In genomic region chr19:9309974-9310446, GRCh38 we compare ENCODE assay signal across 1 cellular context.
A peak's percentile ranks its signal among the peaks of the same experiment; 100 is the strongest.
TF ChIP-seq lines count a peak whose summit lies in the region.

No MANE protein-coding gene starts in this region.

TF ChIP-seq in K562, 482 proteins besides CTCF, POLR2A, EP300 and RAD21 (continued from another document and continues in another):
- TF ChIP-seq AFF1 (IDR thresholded peaks at IDR 0.05; ENCODE audit: low read depth in 1 of 2, partially characterized antibody in 2 of 2) (no peak), EP400 (IDR thresholded peaks at IDR 0.05) (no peak), PKNOX1 (IDR thresholded peaks at IDR 0.05) (peak; percentile 45; the same call in 1 of the 2 replicates), MCM3 (IDR thresholded peaks at IDR 0.05) (no peak), GABPB1 (CRISPR knock-in tag; IDR thresholded peaks at IDR 0.05) (0 out of 2 replicates have a peak, but pooled peaks have one; percentile 9), CBX8 (IDR thresholded peaks at IDR 0.05; ENCODE audit: borderline replicate concordance, extremely low read depth, low read depth, low read length, poor library complexity, severe bottlenecking) (no peak), ZNF354B (CRISPR knock-in tag; IDR thresholded peaks at IDR 0.05) (no peak), IRF1 (CRISPR knock-in tag; IDR thresholded peaks at IDR 0.05; ENCODE audit: borderline replicate concordance) (no peak), TAF9B (IDR thresholded peaks at IDR 0.05; ENCODE audit: partially characterized antibody) (no peak), PHF20 (IDR thresholded peaks at IDR 0.05; ENCODE audit: partially characterized antibody) (no peak), TBP (optimal IDR thresholded peaks at IDR 0.05; ENCODE audit: low read depth, low read length) (peak; percentile 42), HOMEZ (CRISPR knock-in tag; IDR thresholded peaks at IDR 0.05) (no peak), ZFP36 (IDR thresholded peaks at IDR 0.05; ENCODE audit: low read depth, low read length, partially characterized antibody) (no peak), ZNF696 (CRISPR knock-in tag; conservative IDR thresholded peaks at IDR 0.05) (no peak), ZSCAN29 (IDR thresholded peaks at IDR 0.05) (no peak), ZNF347 (CRISPR knock-in tag; IDR thresholded peaks at IDR 0.05; ENCODE audit: low read depth) (no peak), ZZZ3 (IDR thresholded peaks at IDR 0.05) (no peak), ZC3H8 (IDR thresholded peaks at IDR 0.05) (no peak), REST (CRISPR knock-in tag; IDR thresholded peaks at IDR 0.05; ENCODE audit: low read depth) (no peak), FUS (optimal IDR thresholded peaks at IDR 0.05; ENCODE audit: low read depth, low read length) (no peak), HNRNPH1 (optimal IDR thresholded peaks at IDR 0.05; ENCODE audit: low read depth, low read length) (no peak), MXI1 (IDR thresholded peaks at IDR 0.05; ENCODE audit: low read depth, low read length) (0 out of 2 replicates have a peak, but pooled peaks have one; percentile 0), NCOA6 (IDR thresholded peaks at IDR 0.05) (no peak), KLF16 (IDR thresholded peaks at IDR 0.05) (no peak), SMAD2 (IDR thresholded peaks at IDR 0.05; ENCODE audit: low read depth, low read length) (no peak), ATF1 (CRISPR knock-in tag; IDR thresholded peaks at IDR 0.05) (no peak), ATF1 (tag; IDR thresholded peaks at IDR 0.05) (peak; percentile 29; the same call in 1 of the 2 replicates), HIVEP1 (CRISPR knock-in tag; IDR thresholded peaks at IDR 0.05) (no peak), DIDO1 (tag; IDR thresholded peaks at IDR 0.05; ENCODE audit: low read depth) (no peak), MAFK (IDR thresholded peaks at IDR 0.05; ENCODE audit: low read length) (no peak), PRDM10 (IDR thresholded peaks at IDR 0.05; ENCODE audit: partially characterized antibody) (peak; percentile 2), THRAP3 (IDR thresholded peaks at IDR 0.05; ENCODE audit: borderline replicate concordance) (no peak), HNRNPLL (IDR thresholded peaks at IDR 0.05; ENCODE audit: low read depth, low read length, poor library complexity, severe bottlenecking) (peak; percentile 29), PHF21A (IDR thresholded peaks at IDR 0.05; ENCODE audit: borderline replicate concordance, low read depth) (no peak), CHAMP1 (IDR thresholded peaks at IDR 0.05) (no peak), FOXK2 (conservative IDR thresholded peaks at IDR 0.05 in 1 of 2, IDR thresholded peaks at IDR 0.05 in 1 of 2; ENCODE audit: low read depth in 2 of 2) (0 out of 4 replicates have a peak, but pooled peaks of 1 of the 2 experiments have one; percentile 1), PTTG1 (tag; IDR thresholded peaks at IDR 0.05; ENCODE audit: low read depth) (no peak), SAFB (IDR thresholded peaks at IDR 0.05; ENCODE audit: borderline replicate concordance, low read depth, low read length) (no peak), TCFL5 (CRISPR knock-in tag; conservative IDR thresholded peaks at IDR 0.05) (no peak), TCF3 (CRISPR knock-in tag; IDR thresholded peaks at IDR 0.05) (no peak), CREB5 (CRISPR knock-in tag; IDR thresholded peaks at IDR 0.05) (no peak), ZBTB17 (CRISPR knock-in tag; IDR thresholded peaks at IDR 0.05) (no peak), DDX20 (tag; IDR thresholded peaks at IDR 0.05; ENCODE audit: low read depth) (no peak), POLR3A (IDR thresholded peaks at IDR 0.05; ENCODE audit: borderline replicate concordance, extremely low read depth, insufficient read depth, insufficient read length) (no peak), GATAD2A (IDR thresholded peaks at IDR 0.05) (no peak), SP1 (CRISPR knock-in tag; IDR thresholded peaks at IDR 0.05) (peak; percentile 55), RAD51 (IDR thresholded peaks at IDR 0.05; ENCODE audit: borderline replicate concordance, low read depth) (no peak), MXD1 (CRISPR knock-in tag; IDR thresholded peaks at IDR 0.05; ENCODE audit: borderline replicate concordance, poor library complexity, severe bottlenecking) (no peak), PRPF4 (IDR thresholded peaks at IDR 0.05; ENCODE audit: insufficient read depth, low read depth, low read length, poor library complexity, severe bottlenecking) (no peak)
